In the genomic region with DNA sequence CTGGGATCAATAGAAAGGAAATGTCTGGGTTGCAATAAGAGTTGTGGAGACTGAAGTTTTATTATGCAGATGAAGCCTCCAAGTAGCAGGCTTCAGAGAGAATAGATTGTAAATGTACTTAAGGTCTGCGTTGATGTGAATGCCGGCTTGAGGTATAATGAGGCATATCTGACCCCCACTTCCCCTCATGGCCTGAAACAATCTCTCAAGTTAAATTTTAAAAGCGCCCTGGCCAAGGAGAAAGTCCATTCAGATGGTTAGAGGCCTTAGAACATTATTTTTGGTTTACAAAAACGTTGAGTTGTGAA, we compare ENCODE assay signal across 8 cellular contexts. TPM values are rescaled to one million over a fixed set of nuclear protein-coding genes. Genes with fewer than 3 reads are reported as not detected.
DNase-seq lines count a peak whose midpoint lies in the region; ATAC-seq, FAIRE-seq and TF ChIP-seq lines count a peak whose summit lies in the region.

No MANE protein-coding gene starts in this region.

- DNase-seq in COR-L47 (lab: John Stamatoyannopoulos, UW) (peak; percentile 20), LNCaP clone FGC (ENCODE audit: low read depth) (no peak), endothelial cell (ENCODE audit: low spot score) (peak; percentile 11), osteoblast (ENCODE audit: insufficient read length, low spot score, missing footprints) (no peak), urothelium cell line (ENCODE audit: low spot score) (no peak), EL (no peak), GM20000 (ENCODE audit: low spot score) (no peak)

- no peaks in the 10 kb centered on the region for H4K20me1 ChIP-seq in osteoblast (ENCODE audit: insufficient read depth, low read length)

- no peaks in the 10 kb centered on the region for H3K9me3 Mint-ChIP-seq in endothelial cell (ENCODE audit: unreplicated experiment)

- H3K36me3 ChIP-seq in osteoblast (ENCODE audit: insufficient read depth, low read length) = no peaks in the 10 kb centered on the region

- H3K79me2 ChIP-seq in osteoblast (ENCODE audit: insufficient read depth, low read length) = peaks cover 7% of the 10 kb centered on the region

- H3K9me3 ChIP-seq in osteoblast (ENCODE audit: low read depth, low read length) = no peaks in the 10 kb centered on the region

- H3K4me1 ChIP-seq in osteoblast (ENCODE audit: insufficient read depth, low read length) = peaks cover 41% of the 10 kb centered on the region

- peak overlapping the region; percentile 70 for H2AFZ ChIP-seq in osteoblast (ENCODE audit: low read length)

- H3K27me3 ChIP-seq in osteoblast (ENCODE audit: insufficient read depth, low read length) = no peaks in the 10 kb centered on the region

- H3K4me1 Mint-ChIP-seq in endothelial cell (ENCODE audit: unreplicated experiment) = peaks cover 38% of the 10 kb centered on the region

- no peak for FAIRE-seq in urothelium cell line (lab: Jason Lieb, UNC)

- H3K27ac Mint-ChIP-seq in endothelial cell (ENCODE audit: unreplicated experiment) = peak overlapping the region; percentile 99

- ATAC-seq in GM21390 (IDR thresholded peaks at IDR 0.05; ENCODE audit: unreplicated experiment) = no peak

- H3K4me3 ChIP-seq in LNCaP clone FGC (ENCODE audit: low read depth, low read length) (peak overlapping the region; percentile 62), osteoblast (ENCODE audit: insufficient read depth, low read length) (peak overlapping the region; percentile 70)

- TF ChIP-seq CTCF in LNCaP clone FGC (IDR thresholded peaks at IDR 0.05; ENCODE audit: control insufficient read depth, extremely low read depth, insufficient read depth) (no peak), endothelial cell (IDR thresholded peaks at IDR 0.05; ENCODE audit: unreplicated experiment) (no peak), osteoblast (IDR thresholded peaks at IDR 0.05; ENCODE audit: extremely low read depth, low read depth, low read length) (no peak), GM20000 (IDR thresholded peaks at IDR 0.05; ENCODE audit: extremely low read depth, missing control alignments) (no peak)

- peak overlapping the region; percentile 54 for H3K4me3 Mint-ChIP-seq in endothelial cell (ENCODE audit: unreplicated experiment)

- H3K4me2 ChIP-seq in osteoblast (ENCODE audit: insufficient read depth, low read length) = peak overlapping the region; percentile 93

- H3K27ac ChIP-seq in osteoblast (ENCODE audit: low read depth, low read length) = peak overlapping the region; percentile 68

- H3K27me3 Mint-ChIP-seq in endothelial cell (ENCODE audit: unreplicated experiment) = no peaks in the 10 kb centered on the region

- peaks cover 7% of the 10 kb centered on the region for H3K36me3 Mint-ChIP-seq in endothelial cell (ENCODE audit: low read depth, unreplicated experiment)

RNA-seq across cellular contexts. Expression of gene HIGD1C, which starts 28.3 kb away (rescaled TPM):
- not detected for total RNA-seq in endothelial cell (ENCODE audit: unreplicated experiment)
- total RNA-seq in osteoblast = not detected in 2 replicates

Comparison
In these comparisons a context has a peak if more than half of its experiments do, and no peak if none do; other contexts are left out.
1. DNase-seq: peak in COR-L47 (single experiment) and endothelial cell (single experiment); none in LNCaP clone FGC (single experiment), osteoblast (single experiment), urothelium cell line (single experiment), EL (single experiment) and GM20000 (single experiment).